Comparison of ENCODE assay signal across 9 cellular contexts in the genomic region with DNA sequence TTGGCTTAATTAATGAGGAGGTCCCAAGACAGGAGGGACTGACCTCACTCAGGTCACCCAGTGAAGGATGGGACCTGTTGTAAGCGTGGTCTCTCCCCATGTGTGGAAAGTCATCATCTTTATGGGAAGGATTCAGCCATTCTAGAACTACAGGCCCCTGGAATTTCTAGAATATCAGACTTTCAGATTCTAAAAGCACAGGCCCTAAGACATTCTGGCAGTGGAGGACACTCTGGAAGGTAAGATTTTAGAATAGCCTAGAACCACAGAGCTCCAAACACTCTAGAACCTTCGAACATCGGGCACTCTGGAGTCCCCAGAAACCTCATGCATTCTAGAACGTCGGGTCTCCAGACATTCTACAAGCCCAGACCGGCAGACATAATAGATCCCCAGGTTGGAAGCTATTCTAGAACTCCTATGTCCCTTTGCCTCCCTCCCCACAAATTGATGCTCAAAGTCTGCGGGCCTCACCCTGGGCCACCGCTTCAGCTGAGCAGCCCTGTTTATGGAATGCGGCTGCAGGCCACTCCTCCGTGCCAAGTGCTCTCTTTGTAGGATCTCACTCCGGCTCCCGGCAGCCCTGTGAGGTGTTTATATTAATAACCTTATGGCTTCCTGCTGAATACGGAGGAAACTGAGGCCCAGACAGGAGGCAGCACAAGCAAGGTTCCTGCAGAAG. TPM values are rescaled to one million over a fixed set of nuclear protein-coding genes. Genes with fewer than 3 reads are reported as not detected.
DNase-seq lines count a peak whose midpoint lies in the region; ATAC-seq and TF ChIP-seq lines count a peak whose summit lies in the region.
"Had no signal": no experiment of that assay in that cellular context is flagged by ENCODE, and none has a peak within 500 bp of the region (broad histone marks: within the 10 kb centered on the region; RNA-seq: fewer than 3 reads in every experiment).

No MANE protein-coding gene starts in this region.

- no peak for ATAC-seq in GM21526 (IDR thresholded peaks at IDR 0.05; ENCODE audit: low FRiP score, unreplicated experiment)

- DNase-seq in NCI-H748 (lab: John Stamatoyannopoulos, UW; ENCODE audit: unreplicated experiment) = peak; percentile 75
- DNase-seq in NCI-H748 treated with DMSO at 0.1 percent for 48 hours (lab: John Stamatoyannopoulos, UW) = no peak
- no peak for DNase-seq in iPS DF 6.9 (ENCODE audit: low read depth, low spot score)
- DNase-seq in spleen = no peak
- no peak for DNase-seq in mesenteric fat pad (ENCODE audit: low spot score)
- no peak for DNase-seq in stimulated activated CD4-positive, alpha-beta T cell treated with anti-CD3 and anti-CD28 coated beads, Interleukin-4, amount 100 ng/mL, for 1 hour

- H3K4me1 ChIP-seq in iPS DF 6.9 (ENCODE audit: control insufficient read depth, insufficient read depth, low read length) (peaks cover 2% of the 10 kb centered on the region), spleen (peaks cover 0 to 17% (median 10%) of the 10 kb centered on the region in 6 donors)

- H3K4me3 ChIP-seq in WI38 (ENCODE audit: low read depth, low read length) (peak overlapping the region; percentile 62), iPS DF 6.9 (ENCODE audit: low read length) (peak overlapping the region; percentile 85; the same call in 1 of the 2 replicates), spleen (peak overlapping the region; percentile 34 to 75 (median 48))

- no peak overlapping the region for H3K27ac ChIP-seq in iPS DF 6.9 (ENCODE audit: low read length)
- H3K27ac ChIP-seq in spleen = peak overlapping the region in 2 of 8 donors; percentile 3 to 19

- H3K36me3 ChIP-seq in iPS DF 6.9 (ENCODE audit: control insufficient read depth, insufficient read depth, low read length) = no peaks in the 10 kb centered on the region
- no peaks in the 10 kb centered on the region for H3K36me3 ChIP-seq in spleen

- TF ChIP-seq CTCF in WI38 (IDR thresholded peaks at IDR 0.05; ENCODE audit: low read depth, low read length) (no peak), spleen (IDR thresholded peaks at IDR 0.05 in 8 of 11, conservative IDR thresholded peaks at IDR 0.05 in 3 of 11) (no peak)

- whole genome bisulfite sequencing in iPS DF 6.9 (ENCODE audit: insufficient coverage, insufficient read length) = no CpG with 5 or more reads among the region's 13 CpGs
- WGBS in spleen, 5 donors = 34 to 41% (median 34%) methylated on average over 13 of the region's 13 CpGs

- TF ChIP-seq POLR2A in spleen (IDR thresholded peaks at IDR 0.05) = no peak

- H3K27me3 ChIP-seq in iPS DF 6.9 (ENCODE audit: control insufficient read depth, insufficient read depth, low read length) = no peaks in the 10 kb centered on the region
- H3K27me3 ChIP-seq in spleen (replicated peaks in 1 of 7) = peaks cover 0 to 89% (median 14%) of the 10 kb centered on the region in 7 donors

- intact Hi-C loops in spleen (cut with DNase I; ENCODE audit: low total_unique reads) = no loop called here

- H3K9me3 ChIP-seq in iPS DF 6.9 (ENCODE audit: control insufficient read depth, insufficient read depth, low read length) (no peaks in the 10 kb centered on the region), spleen (no peaks in the 10 kb centered on the region)

RNA-seq across cellular contexts. Expression of a gene that starts 1.9 kb away (rescaled TPM):
- total RNA-seq in spleen = not detected
- polyA plus RNA-seq in spleen = under 1 TPM in 2 of 3 donors, not detected in 1; 0.07 to 0.13 TPM
- not detected for total RNA-seq in mesenteric fat pad
- total RNA-seq: Daoy had no signal

RNA-seq across cellular contexts. Expression of a gene that starts 11.7 kb away (rescaled TPM):
- total RNA-seq in spleen (10 to 100 TPM in 4 of 7 donors, 1 to 10 TPM in 3; 1.3 to 28.6 (median 10.7) TPM), mesenteric fat pad (1.1 TPM)
- 10 to 100 TPM; 16.3 to 56.5 (median 54.5) TPM for polyA plus RNA-seq in spleen
- total RNA-seq: Daoy had no signal

RNA-seq across cellular contexts. Expression of a gene that starts 19.5 kb away (rescaled TPM):
- not detected for total RNA-seq in spleen
- under 1 TPM in 1 of 3 donors, not detected in 2; 0.03 TPM for polyA plus RNA-seq in spleen
- not detected for total RNA-seq in mesenteric fat pad
- total RNA-seq: Daoy had no signal

RNA-seq across cellular contexts. Expression of a gene that starts 38.0 kb away (rescaled TPM):
- total RNA-seq in spleen = 1 to 10 TPM in 1 of 7 donors, under 1 TPM in 1, not detected in 5; 0.37 to 1.2 TPM
- under 1 TPM; 0.65 to 0.86 (median 0.65) TPM for polyA plus RNA-seq in spleen
- not detected for total RNA-seq in mesenteric fat pad

RNA-seq across cellular contexts. Expression of a gene that starts 45.0 kb away (rescaled TPM):
- total RNA-seq in spleen (not detected), mesenteric fat pad (not detected)
- not detected for polyA plus RNA-seq in spleen
- total RNA-seq: Daoy had no signal
